ENCODE assay signal across 17 cellular contexts in the genomic region with DNA sequence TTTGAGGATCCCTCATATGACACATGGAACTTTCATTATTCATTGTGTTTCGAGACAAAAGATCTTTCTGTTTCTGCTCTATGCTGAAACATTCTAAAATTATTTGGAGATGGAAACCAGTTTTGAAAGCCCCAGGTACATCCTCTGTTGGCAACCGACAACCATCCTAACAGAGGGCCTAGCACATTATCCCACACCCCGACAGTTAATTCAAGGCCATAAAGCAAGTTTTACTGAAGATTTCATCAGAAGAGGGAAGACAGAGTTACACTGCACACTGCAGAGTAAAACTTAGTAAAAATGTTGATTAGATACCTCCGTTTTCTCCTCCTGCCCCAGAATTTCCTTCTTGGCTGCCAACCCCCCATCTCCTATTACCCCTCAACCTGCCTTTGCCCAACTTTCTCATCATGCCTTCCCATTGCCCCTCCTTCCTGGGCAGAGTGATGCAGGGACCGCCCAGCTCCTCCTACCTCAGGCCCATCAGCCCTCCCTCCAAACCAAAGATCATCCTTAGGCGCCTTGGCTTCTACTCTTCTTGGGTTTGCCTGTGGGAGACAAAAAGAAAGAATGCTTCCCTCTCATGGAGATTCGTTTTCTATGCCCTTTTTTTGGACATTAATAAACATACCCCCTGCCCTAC. TPM values are rescaled to one million over a fixed set of nuclear protein-coding genes. Genes with fewer than 3 reads are reported as not detected.
DNase-seq lines count a peak whose midpoint lies in the region; ATAC-seq and TF ChIP-seq lines count a peak whose summit lies in the region.
"Had no signal": no experiment of that assay in that cellular context is flagged by ENCODE, and none has a peak within 500 bp of the region (broad histone marks: within the 10 kb centered on the region; RNA-seq: fewer than 3 reads in every experiment).

No MANE protein-coding gene starts in this region.

- no peaks in the 10 kb centered on the region for H3K4me1 Mint-ChIP-seq in activated T-helper 17 cell treated with anti-CD3 and anti-CD28 coated beads, Interleukin-2, amount 50 U/mL, for 72 hours
- no peaks in the 10 kb centered on the region for H3K4me1 Mint-ChIP-seq in type B pancreatic cell (ENCODE audit: unreplicated experiment)
- no peaks in the 10 kb centered on the region for H3K4me1 Mint-ChIP-seq in Caco-2 (ENCODE audit: low read depth, unreplicated experiment)
- H3K4me1 Mint-ChIP-seq: CD4-positive, CD25-positive, alpha-beta regulatory T cell had no signal

- WGBS in thyroid gland, 2 donors: 81 to 82% methylated on average over 7 of the region's 7 CpGs

- TF ChIP-seq CTCF in thyroid gland (IDR thresholded peaks at IDR 0.05): no peak
- TF ChIP-seq CTCF in type B pancreatic cell (conservative IDR thresholded peaks at IDR 0.05): no peak
- no peak for TF ChIP-seq CTCF in Caco-2 (IDR thresholded peaks at IDR 0.05; ENCODE audit: insufficient read depth in 1 of 2, low read depth in 1 of 2, low read length in 1 of 2, severe bottlenecking in 1 of 2, unreplicated experiment in 1 of 2)

- peak; percentile 9 for DNase-seq in cardiac septum (ENCODE audit: low spot score)
- DNase-seq in left ventricle myocardium superior: no peak
- peak; percentile 74 for DNase-seq in midbrain (lab: John Stamatoyannopoulos, UW)
- DNase-seq in thyroid gland: no peak
- no peak for DNase-seq in type B pancreatic cell (ENCODE audit: extremely low spot score, unreplicated experiment)
- DNase-seq in Caco-2: no peak
- DNase-seq: ACHN; CD4-positive, CD25-positive, alpha-beta regulatory T cell; H9; Karpas-422; NCI-H1105 treated with DMSO at 0.1 percent for 48 hours; NCI-H187; NCI-H446; NCI-H774; SJCRH30 had no signal

- peak overlapping the region; percentile 54 to 73 (median 68) for H3K27ac ChIP-seq in thyroid gland
- H3K27ac ChIP-seq: SJCRH30 had no signal

- TF ChIP-seq POLR2A in thyroid gland (IDR thresholded peaks at IDR 0.05) (no peak), GM18505 (IDR thresholded peaks at IDR 0.05; ENCODE audit: borderline replicate concordance, extremely low read depth, insufficient read depth, insufficient read length) (no peak)

- H3K36me3 ChIP-seq in thyroid gland: no peaks in the 10 kb centered on the region
- H3K36me3 ChIP-seq in Caco-2 (ENCODE audit: control insufficient read depth, insufficient read depth, low read length): no peaks in the 10 kb centered on the region
- H3K36me3 ChIP-seq: SJCRH30 had no signal

- BruUV-seq in Caco-2 (replicated peaks; lab: Mats Ljungman, UMichigan): no TSS peak

- H3K27me3 Mint-ChIP-seq in activated T-helper 17 cell treated with anti-CD3 and anti-CD28 coated beads, Interleukin-2, amount 50 U/mL, for 72 hours: no peaks in the 10 kb centered on the region
- H3K27me3 Mint-ChIP-seq in type B pancreatic cell (no peaks in the 10 kb centered on the region), Caco-2 (ENCODE audit: insufficient read depth, unreplicated experiment) (no peaks in the 10 kb centered on the region)

- peaks cover 6 to 28% of the 10 kb centered on the region in 2 donors for H3K4me1 ChIP-seq in thyroid gland
- no peaks in the 10 kb centered on the region for H3K4me1 ChIP-seq in Caco-2

- no peak overlapping the region for H3K4me3 Mint-ChIP-seq in activated T-helper 17 cell treated with anti-CD3 and anti-CD28 coated beads, Interleukin-2, amount 50 U/mL, for 72 hours
- no peak overlapping the region for H3K4me3 Mint-ChIP-seq in type B pancreatic cell
- H3K4me3 Mint-ChIP-seq in Caco-2 (ENCODE audit: unreplicated experiment): no peak overlapping the region
- H3K4me3 Mint-ChIP-seq: CD4-positive, CD25-positive, alpha-beta regulatory T cell; H9 had no signal

- H3K9me3 ChIP-seq in thyroid gland (no peaks in the 10 kb centered on the region), Caco-2 (no peaks in the 10 kb centered on the region)
- H3K9me3 ChIP-seq: SJCRH30 had no signal

- peak overlapping the region; percentile 11 for H3K27ac Mint-ChIP-seq in activated T-helper 17 cell treated with anti-CD3 and anti-CD28 coated beads, Interleukin-2, amount 50 U/mL, for 72 hours
- no peak overlapping the region for H3K27ac Mint-ChIP-seq in type B pancreatic cell
- no peak overlapping the region for H3K27ac Mint-ChIP-seq in Caco-2 (ENCODE audit: unreplicated experiment)
- H3K27ac Mint-ChIP-seq: CD4-positive, CD25-positive, alpha-beta regulatory T cell; H9 had no signal

- no peaks in the 10 kb centered on the region for H3K27me3 ChIP-seq in thyroid gland
- H3K27me3 ChIP-seq in Caco-2 (replicated peaks; ENCODE audit: control insufficient read depth, insufficient read depth, low read length): no peaks in the 10 kb centered on the region
- H3K27me3 ChIP-seq: SJCRH30 had no signal

- no peak overlapping the region for H3K4me3 ChIP-seq in thyroid gland (replicated peaks in 1 of 3)
- no peak overlapping the region for H3K4me3 ChIP-seq in Caco-2 (ENCODE audit: low read depth, low read length)
- H3K4me3 ChIP-seq: SJCRH30 had no signal

- no peaks in the 10 kb centered on the region for H3K9me3 Mint-ChIP-seq in activated T-helper 17 cell treated with anti-CD3 and anti-CD28 coated beads, Interleukin-2, amount 50 U/mL, for 72 hours
- H3K9me3 Mint-ChIP-seq in type B pancreatic cell: no peaks in the 10 kb centered on the region
- no peaks in the 10 kb centered on the region for H3K9me3 Mint-ChIP-seq in Caco-2 (ENCODE audit: unreplicated experiment)
- H3K9me3 Mint-ChIP-seq: CD4-positive, CD25-positive, alpha-beta regulatory T cell; H9 had no signal

- POLR2A ChIA-PET in Caco-2 (lab: Charles Lee): no interaction called here

- ATAC-seq in left ventricle myocardium superior (no peak), GM18505 (IDR thresholded peaks at IDR 0.05; ENCODE audit: unreplicated experiment) (no peak)
- no peak for ATAC-seq in activated T-helper 17 cell treated with anti-CD3 and anti-CD28 coated beads, Interleukin-2, amount 50 U/mL, for 72 hours (replicated peaks)

- H3K36me3 Mint-ChIP-seq in activated T-helper 17 cell treated with anti-CD3 and anti-CD28 coated beads, Interleukin-2, amount 50 U/mL, for 72 hours (ENCODE audit: low read depth): no peaks in the 10 kb centered on the region
- no peaks in the 10 kb centered on the region for H3K36me3 Mint-ChIP-seq in type B pancreatic cell
- no peaks in the 10 kb centered on the region for H3K36me3 Mint-ChIP-seq in Caco-2 (ENCODE audit: insufficient read depth, unreplicated experiment)
- H3K36me3 Mint-ChIP-seq: CD4-positive, CD25-positive, alpha-beta regulatory T cell had no signal

- CTCF ChIA-PET in Caco-2 (lab: Charles Lee): no interaction called here

- intact Hi-C loops in cardiac septum (cut with DNase I): no loop called here
- intact Hi-C loops in left ventricle myocardium superior (cut with micrococcal nuclease): no loop called here
- intact Hi-C loops in thyroid gland (cut with DNase I): no loop called here
- intact Hi-C loops in Caco-2 (cut with micrococcal nuclease; ENCODE audit: unreplicated experiment): no loop called here

RNA-seq across cellular contexts. Expression of a gene that starts 52.9 kb away (rescaled TPM):
- total RNA-seq in cardiac septum: 8.7 TPM
- total RNA-seq in left ventricle myocardium superior: 45.4 TPM
- total RNA-seq in activated T-helper 17 cell treated with anti-CD3 and anti-CD28 coated beads, Interleukin-2, amount 50 U/mL, for 72 hours: 1 to 10 TPM; 2.1 to 3.7 TPM
- total RNA-seq in thyroid gland: 10 to 100 TPM in 3 of 4 donors, 1 to 10 TPM in 1; 8.8 to 28.1 (median 20.3) TPM
- 101 and 207 TPM in 2 replicates for total RNA-seq in type B pancreatic cell (ENCODE audit: low replicate concordance)
- 17.8 and 19.5 TPM in 2 replicates for total RNA-seq in Caco-2 (2022)
- total RNA-seq: SJCRH30 had no signal

Comparison
In these comparisons a context has a peak if more than half of its experiments do, and no peak if none do; other contexts are left out.
1. DNase-seq: peak in cardiac septum (single experiment) and midbrain (single experiment); none in left ventricle myocardium superior (single experiment), thyroid gland (0 of 2), type B pancreatic cell (single experiment) and Caco-2 (0 of 2).